ENCODE assay signal across 14 cellular contexts in the genomic region with DNA sequence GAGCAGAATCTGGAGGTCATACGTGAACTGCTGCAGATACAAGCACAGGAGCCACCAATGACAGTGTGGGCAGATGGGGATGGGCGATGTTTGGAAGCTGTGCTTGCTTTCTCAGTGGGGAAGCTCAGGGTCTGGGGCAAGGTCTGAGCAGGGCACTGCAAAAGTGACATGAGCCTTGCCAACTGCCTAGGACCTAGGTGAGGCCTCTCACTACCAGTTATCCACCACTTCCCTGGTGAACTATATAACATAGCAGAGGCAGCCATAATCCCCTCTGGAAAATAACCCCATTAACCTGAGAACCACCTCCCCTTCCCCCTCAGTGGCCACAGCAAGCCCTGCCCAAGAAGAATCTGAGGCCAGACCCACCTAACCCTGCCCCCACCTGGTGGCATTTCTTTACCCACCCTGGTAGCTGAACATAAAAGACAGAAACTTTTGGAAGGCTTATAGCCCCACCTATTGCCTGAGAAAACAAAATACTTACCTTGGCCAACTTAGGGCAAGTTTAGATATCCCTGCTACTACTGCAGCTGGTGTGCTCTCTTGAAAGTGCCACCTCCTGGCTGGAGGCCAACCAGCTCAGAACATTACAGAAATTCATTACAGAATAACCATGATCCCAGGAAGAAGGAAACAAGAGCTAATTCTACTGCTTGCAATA. TPM values are rescaled to one million over a fixed set of nuclear protein-coding genes. Genes with fewer than 3 reads are reported as not detected.
DNase-seq lines count a peak whose midpoint lies in the region; ATAC-seq and TF ChIP-seq lines count a peak whose summit lies in the region.
"Had no signal": no experiment of that assay in that cellular context is flagged by ENCODE, and none has a peak within 500 bp of the region (broad histone marks: within the 10 kb centered on the region; RNA-seq: fewer than 3 reads in every experiment).

No MANE protein-coding gene starts in this region.

- ATAC-seq in left ventricle myocardium superior: no peak
- no peak for ATAC-seq in activated T-cell treated with anti-CD3 and anti-CD28 coated beads, Interleukin-2, amount 50 U/mL, for 4 hours
- no peak for ATAC-seq in activated CD8-positive, alpha-beta memory T cell treated with anti-CD3 and anti-CD28 coated beads, Interleukin-2, amount 10 ng/mL, durations not matched to agents 7 days and 5 days

- H3K27me3 Mint-ChIP-seq in MCF 10A (ENCODE audit: insufficient read depth, unreplicated experiment): no peaks in the 10 kb centered on the region
- H3K27me3 Mint-ChIP-seq in activated T-cell treated with anti-CD3 and anti-CD28 coated beads, Interleukin-2, amount 50 U/mL, for 4 hours (ENCODE audit: low read depth): peaks cover 29% of the 10 kb centered on the region
- no peaks in the 10 kb centered on the region for H3K27me3 Mint-ChIP-seq in activated CD8-positive, alpha-beta memory T cell treated with anti-CD3 and anti-CD28 coated beads, Interleukin-2, amount 10 ng/mL, durations not matched to agents 7 days and 5 days

- H3K27me3 ChIP-seq in breast epithelium (no peaks in the 10 kb centered on the region), NT2/D1 (ENCODE audit: insufficient read depth, insufficient read length) (no peaks in the 10 kb centered on the region), hepatocyte (no peaks in the 10 kb centered on the region)

- H3K27ac ChIP-seq in breast epithelium (no peak overlapping the region), hepatocyte (no peak overlapping the region)

- CTCF ChIA-PET in MCF 10A (lab: Yijun Ruan, JAX): interaction anchor here (0.7 to 1.2 kb wide), 2 partner anchors 9 to 300 kb away, joined by 3 read pairs; no protein-coding TSS in a partner anchor
- CTCF ChIA-PET in activated CD8-positive, alpha-beta memory T cell treated with anti-CD3 and anti-CD28 coated beads, Interleukin-2, amount 10 ng/mL, durations not matched to agents 7 days and 5 days (lab: Charles Lee): interaction anchor here (0.7 to 1.1 kb wide), 2 partner anchors 29 to 120 kb away, joined by 3 read pairs; no protein-coding TSS in a partner anchor

- DNase-seq in MCF 10A (ENCODE audit: unreplicated experiment) (peak; percentile 24), breast epithelium (ENCODE audit: low spot score in 2 of 2) (no peak), NT2/D1 (ENCODE audit: low read depth, low spot score) (peak; percentile 11), hepatocyte (ENCODE audit: low spot score) (peak; percentile 8), left ventricle myocardium superior (no peak)
- no peak for DNase-seq in activated T-cell treated with anti-CD3 and anti-CD28 coated beads, Interleukin-2, amount 50 U/mL, for 4 hours
- DNase-seq in activated CD8-positive, alpha-beta memory T cell treated with anti-CD3 and anti-CD28 coated beads, Interleukin-2, amount 10 ng/mL, durations not matched to agents 7 days and 5 days: no peak
- DNase-seq in activated naive CD4-positive, alpha-beta T cell treated with anti-CD3 and anti-CD28 coated beads, Interleukin-2, amount 50 U/mL, for 16 hours: no peak
- DNase-seq: activated CD4-positive, alpha-beta T cell treated with anti-CD3 and anti-CD28 coated beads for 48 hours; activated naive CD4-positive, alpha-beta T cell; glutamatergic neuron; midbrain; NCI-H187; retina had no signal

- no peak overlapping the region for H3K4me3 Mint-ChIP-seq in MCF 10A (ENCODE audit: unreplicated experiment)
- H3K4me3 Mint-ChIP-seq in activated T-cell treated with anti-CD3 and anti-CD28 coated beads, Interleukin-2, amount 50 U/mL, for 4 hours: no peak overlapping the region
- H3K4me3 Mint-ChIP-seq in activated CD8-positive, alpha-beta memory T cell treated with anti-CD3 and anti-CD28 coated beads, Interleukin-2, amount 10 ng/mL, durations not matched to agents 7 days and 5 days: no peak overlapping the region

- H3K79me2 ChIP-seq in hepatocyte: no peaks in the 10 kb centered on the region

- POLR2A ChIA-PET in MCF 10A (lab: Yijun Ruan, JAX): interaction anchor here (0.8 kb wide), 1 partner anchor 299 kb away, joined by 3 read pairs; no protein-coding TSS in a partner anchor

- no peak overlapping the region for H3K4me3 ChIP-seq in breast epithelium
- no peak overlapping the region for H3K4me3 ChIP-seq in NT2/D1 (ENCODE audit: insufficient read length, low read depth)
- H3K4me3 ChIP-seq in hepatocyte: no peak overlapping the region

- H3K36me3 ChIP-seq in breast epithelium: no peaks in the 10 kb centered on the region
- H3K36me3 ChIP-seq in NT2/D1 (ENCODE audit: insufficient read depth, insufficient read length, low read length): no peaks in the 10 kb centered on the region
- no peaks in the 10 kb centered on the region for H3K36me3 ChIP-seq in hepatocyte (replicated peaks; ENCODE audit: insufficient read depth, low read depth)

- 95% methylated on average over 2 of the region's 2 CpGs for WGBS in hepatocyte (ENCODE audit: low lambda C conversion rate, missing lambda C conversion rate)

- no peak overlapping the region for H2AFZ ChIP-seq in hepatocyte

- H3K36me3 Mint-ChIP-seq in MCF 10A (ENCODE audit: insufficient read depth, unreplicated experiment): no peaks in the 10 kb centered on the region
- H3K36me3 Mint-ChIP-seq in activated T-cell treated with anti-CD3 and anti-CD28 coated beads, Interleukin-2, amount 50 U/mL, for 4 hours (ENCODE audit: insufficient read depth): peaks cover 1% of the 10 kb centered on the region
- peaks cover 19% of the 10 kb centered on the region for H3K36me3 Mint-ChIP-seq in activated CD8-positive, alpha-beta memory T cell treated with anti-CD3 and anti-CD28 coated beads, Interleukin-2, amount 10 ng/mL, durations not matched to agents 7 days and 5 days

- H3K4me1 ChIP-seq in breast epithelium (no peaks in the 10 kb centered on the region), NT2/D1 (ENCODE audit: insufficient read depth, insufficient read length) (no peaks in the 10 kb centered on the region), hepatocyte (ENCODE audit: insufficient read depth) (no peaks in the 10 kb centered on the region)

- H3K9me3 Mint-ChIP-seq in MCF 10A (ENCODE audit: unreplicated experiment): peaks cover 5% of the 10 kb centered on the region
- H3K9me3 Mint-ChIP-seq in activated T-cell treated with anti-CD3 and anti-CD28 coated beads, Interleukin-2, amount 50 U/mL, for 4 hours: peaks cover 3% of the 10 kb centered on the region
- peaks cover 3% of the 10 kb centered on the region for H3K9me3 Mint-ChIP-seq in activated CD8-positive, alpha-beta memory T cell treated with anti-CD3 and anti-CD28 coated beads, Interleukin-2, amount 10 ng/mL, durations not matched to agents 7 days and 5 days (ENCODE audit: low read depth)

- no peak overlapping the region for H3K9ac ChIP-seq in NT2/D1 (ENCODE audit: insufficient read length, low read depth)

- no peaks in the 10 kb centered on the region for H4K20me1 ChIP-seq in hepatocyte (ENCODE audit: insufficient read depth, poor library complexity, severe bottlenecking)

- no peaks in the 10 kb centered on the region for H3K4me1 Mint-ChIP-seq in MCF 10A (ENCODE audit: insufficient read depth, unreplicated experiment)
- no peaks in the 10 kb centered on the region for H3K4me1 Mint-ChIP-seq in activated T-cell treated with anti-CD3 and anti-CD28 coated beads, Interleukin-2, amount 50 U/mL, for 4 hours (ENCODE audit: low read depth)
- peaks cover 6% of the 10 kb centered on the region for H3K4me1 Mint-ChIP-seq in activated CD8-positive, alpha-beta memory T cell treated with anti-CD3 and anti-CD28 coated beads, Interleukin-2, amount 10 ng/mL, durations not matched to agents 7 days and 5 days

- TF ChIP-seq CTCF in MCF 10A (IDR thresholded peaks at IDR 0.05; ENCODE audit: unreplicated experiment) (peak; percentile 15), breast epithelium (IDR thresholded peaks at IDR 0.05) (no peak), hepatocyte (IDR thresholded peaks at IDR 0.05; ENCODE audit: poor library complexity) (peak; percentile 35)

- no TSS peak for BruUV-seq in MCF 10A (replicated peaks; lab: Mats Ljungman, UMichigan)

- no peak overlapping the region for H3K27ac Mint-ChIP-seq in MCF 10A (ENCODE audit: low read depth, unreplicated experiment)
- no peak overlapping the region for H3K27ac Mint-ChIP-seq in activated CD8-positive, alpha-beta memory T cell treated with anti-CD3 and anti-CD28 coated beads, Interleukin-2, amount 10 ng/mL, durations not matched to agents 7 days and 5 days

- no peak for TF ChIP-seq POLR2A in breast epithelium (IDR thresholded peaks at IDR 0.05)

- intact Hi-C loops in MCF 10A (cut with micrococcal nuclease) (loop anchor here (1.0 kb wide), 1 partner anchor 369 kb away; a partner anchor contains a TSS), breast epithelium (cut with DNase I; ENCODE audit: low total_unique reads) (no loop called here), left ventricle myocardium superior (cut with micrococcal nuclease) (no loop called here)

- no peaks in the 10 kb centered on the region for H3K9me3 ChIP-seq in breast epithelium
- no peaks in the 10 kb centered on the region for H3K9me3 ChIP-seq in NT2/D1 (ENCODE audit: insufficient read depth, low read length)
- H3K9me3 ChIP-seq in hepatocyte (ENCODE audit: low read depth): no peaks in the 10 kb centered on the region

- H3K9me2 ChIP-seq in hepatocyte (replicated peaks; ENCODE audit: insufficient read depth): no peaks in the 10 kb centered on the region

- H3K4me2 ChIP-seq in hepatocyte: no peak overlapping the region

RNA-seq across cellular contexts. Expression of a gene that starts 18.8 kb away (rescaled TPM):
- total RNA-seq in MCF 10A (2022) (5.3 and 5.6 TPM in 2 replicates), breast epithelium (10 to 100 TPM in 2 of 3 donors, 1 to 10 TPM in 1; 8.2 to 35.9 (median 11.5) TPM), hepatocyte (5.1 and 5.7 TPM in 2 replicates), left ventricle myocardium superior (2.7 TPM)
- polyA plus RNA-seq in hepatocyte: 3.6 and 5.1 TPM in 2 replicates
- 1 to 10 TPM; 3.4 to 4.3 (median 3.4) TPM for total RNA-seq in activated T-cell treated with anti-CD3 and anti-CD28 coated beads, Interleukin-2, amount 50 U/mL, for 4 hours
- total RNA-seq in activated CD8-positive, alpha-beta memory T cell treated with anti-CD3 and anti-CD28 coated beads, Interleukin-2, amount 10 ng/mL, durations not matched to agents 7 days and 5 days: 10 to 100 TPM in 1 of 2 experiments, 1 to 10 TPM in 1; 5.6 to 14.1 TPM

Comparison
In these comparisons a context has a peak if more than half of its experiments do, and no peak if none do; other contexts are left out.
1. DNase-seq: peak in MCF 10A (single experiment), NT2/D1 (single experiment) and hepatocyte (single experiment); none in breast epithelium (0 of 2), left ventricle myocardium superior (single experiment), activated T-cell treated with anti-CD3 and anti-CD28 coated beads, Interleukin-2, amount 50 U/mL, for 4 hours (single experiment), activated CD8-positive, alpha-beta memory T cell treated with anti-CD3 and anti-CD28 coated beads, Interleukin-2, amount 10 ng/mL, durations not matched to agents 7 days and 5 days (single experiment) and activated naive CD4-positive, alpha-beta T cell treated with anti-CD3 and anti-CD28 coated beads, Interleukin-2, amount 50 U/mL, for 16 hours (single experiment).
2. CTCF ChIP-seq: peak in MCF 10A (single experiment) and hepatocyte (single experiment); none in breast epithelium (0 of 3).